Comparison of ENCODE assay signal across 11 cellular contexts in genomic region chr2:74576830-74577229, GRCh38. TPM values are rescaled to one million over a fixed set of nuclear protein-coding genes. Genes with fewer than 3 reads are reported as not detected.
DNase-seq lines count a peak whose midpoint lies in the region; ATAC-seq, FAIRE-seq and TF ChIP-seq lines count a peak whose summit lies in the region.
"Had no signal": no experiment of that assay in that cellular context is flagged by ENCODE, and none has a peak within 500 bp of the region (broad histone marks: within the 10 kb centered on the region; RNA-seq: fewer than 3 reads in every experiment).

No MANE protein-coding gene starts in this region.

- H3K4me1 ChIP-seq in mucosa of descending colon (ENCODE audit: low read depth): no peaks in the 10 kb centered on the region
- no peaks in the 10 kb centered on the region for H3K4me1 ChIP-seq in testis
- H3K4me1 ChIP-seq in endodermal cell (ENCODE audit: control insufficient read depth, insufficient read depth, low read length): no peaks in the 10 kb centered on the region

- H3K36me3 Mint-ChIP-seq in MCF 10A (ENCODE audit: insufficient read depth, unreplicated experiment) (no peaks in the 10 kb centered on the region), endodermal cell (ENCODE audit: low read depth) (no peaks in the 10 kb centered on the region)

- POLR2A ChIA-PET in MCF 10A (lab: Yijun Ruan, JAX): interaction anchor here (1.0 to 1.5 kb wide), 4 partner anchors 8 to 70 kb away, joined by 3 to 8 read pairs (median 6); partner anchors contain the start of genes AUP1 and HTRA2

- H3K9me3 Mint-ChIP-seq in MCF 10A (ENCODE audit: unreplicated experiment) (no peaks in the 10 kb centered on the region), endodermal cell (no peaks in the 10 kb centered on the region)
- H3K9me3 Mint-ChIP-seq in stimulated activated naive CD8-positive, alpha-beta T cell treated with anti-CD3 and anti-CD28 coated beads, Interleukin-15, amount 100 ng/mL, for 72 hours: peaks cover 5 to 7% of the 10 kb centered on the region in 2 donors

- H3K4me3 Mint-ChIP-seq in MCF 10A (ENCODE audit: unreplicated experiment) (no peak overlapping the region), endodermal cell (no peak overlapping the region)
- no peak overlapping the region for H3K4me3 Mint-ChIP-seq in stimulated activated naive CD8-positive, alpha-beta T cell treated with anti-CD3 and anti-CD28 coated beads, Interleukin-15, amount 100 ng/mL, for 72 hours

- CTCF ChIA-PET in MCF 10A (lab: Yijun Ruan, JAX): interaction anchor here (0.6 to 15.5 kb wide), 8 partner anchors 10 to 429 kb away, joined by 3 to 203 read pairs (median 6); partner anchors contain the start of genes CCDC142, HTRA2 and TTC31

- TF ChIP-seq CTCF in MCF 10A (IDR thresholded peaks at IDR 0.05; ENCODE audit: unreplicated experiment) (no peak), mucosa of descending colon (IDR thresholded peaks at IDR 0.05) (no peak), testis (IDR thresholded peaks at IDR 0.05) (no peak), endodermal cell (conservative IDR thresholded peaks at IDR 0.05) (no peak)

- intact Hi-C loops in MCF 10A (cut with micrococcal nuclease) (no loop called here), mucosa of descending colon (cut with DNase I, micrococcal nuclease) (no loop called here), testis (cut with DNase I; ENCODE audit: low total_unique reads) (no loop called here)

- no peak overlapping the region for H3K4me3 ChIP-seq in mucosa of descending colon
- H3K4me3 ChIP-seq in testis: no peak overlapping the region
- no peak overlapping the region for H3K4me3 ChIP-seq in endodermal cell (ENCODE audit: low read length)

- no peak overlapping the region for H3K27ac Mint-ChIP-seq in MCF 10A (ENCODE audit: low read depth, unreplicated experiment)
- no peak overlapping the region for H3K27ac Mint-ChIP-seq in stimulated activated naive CD8-positive, alpha-beta T cell treated with anti-CD3 and anti-CD28 coated beads, Interleukin-15, amount 100 ng/mL, for 72 hours
- no peak overlapping the region for H3K27ac Mint-ChIP-seq in endodermal cell

- ATAC-seq in mucosa of descending colon: peak; percentile 61
- no peak for ATAC-seq in stimulated activated naive CD8-positive, alpha-beta T cell treated with anti-CD3 and anti-CD28 coated beads, Interleukin-15, amount 100 ng/mL, for 72 hours

- H3K9me3 ChIP-seq in mucosa of descending colon (no peaks in the 10 kb centered on the region), testis (no peaks in the 10 kb centered on the region), endodermal cell (ENCODE audit: control insufficient read depth, low read length) (no peaks in the 10 kb centered on the region)

- H3K36me3 ChIP-seq in mucosa of descending colon (ENCODE audit: low read depth) (no peaks in the 10 kb centered on the region), testis (ENCODE audit: low read depth, missing control alignments) (no peaks in the 10 kb centered on the region), endodermal cell (ENCODE audit: control insufficient read depth, insufficient read depth, low read length) (no peaks in the 10 kb centered on the region)

- no peaks in the 10 kb centered on the region for H3K27me3 Mint-ChIP-seq in MCF 10A (ENCODE audit: insufficient read depth, unreplicated experiment)
- H3K27me3 Mint-ChIP-seq in stimulated activated naive CD8-positive, alpha-beta T cell treated with anti-CD3 and anti-CD28 coated beads, Interleukin-15, amount 100 ng/mL, for 72 hours: peaks cover 9% of the 10 kb centered on the region
- H3K27me3 Mint-ChIP-seq in endodermal cell (ENCODE audit: insufficient read depth): peaks cover 14% of the 10 kb centered on the region

- peaks cover 18% of the 10 kb centered on the region for H3K4me1 Mint-ChIP-seq in MCF 10A (ENCODE audit: insufficient read depth, unreplicated experiment)
- H3K4me1 Mint-ChIP-seq in stimulated activated naive CD8-positive, alpha-beta T cell treated with anti-CD3 and anti-CD28 coated beads, Interleukin-15, amount 100 ng/mL, for 72 hours: peaks cover 31% of the 10 kb centered on the region
- H3K4me1 Mint-ChIP-seq in endodermal cell: no peaks in the 10 kb centered on the region

- no peak for TF ChIP-seq POLR2A in testis (IDR thresholded peaks at IDR 0.05)

- H3K27ac ChIP-seq in testis (no peak overlapping the region), endodermal cell (ENCODE audit: low read depth, low read length) (no peak overlapping the region)

- no TSS peak for BruUV-seq in MCF 10A (replicated peaks; lab: Mats Ljungman, UMichigan)

- WGBS in testis, 2 donors: 47 to 50% methylated on average over 2 of the region's 2 CpGs
- WGBS in endodermal cell (ENCODE audit: insufficient coverage in 1 of 2, insufficient read length in 1 of 2), 2 experiments: 83 to 100% methylated on average over 1 to 2 of the region's 2 CpGs

- FAIRE-seq in urothelium cell line (lab: Jason Lieb, UNC): no peak
- FAIRE-seq: kidney had no signal

- peak; percentile 92 for DNase-seq in AG08395 (ENCODE audit: low spot score)
- peak; percentile 98 for DNase-seq in Kasumi-1 (lab: John Stamatoyannopoulos, UW)
- DNase-seq in MCF 10A (ENCODE audit: unreplicated experiment): peak; percentile 35
- DNase-seq in mucosa of descending colon: peak in 1 of 3 donors; percentile 34
- DNase-seq in urothelium cell line (ENCODE audit: low spot score): no peak
- no peak for DNase-seq in stimulated activated naive CD8-positive, alpha-beta T cell treated with anti-CD3 and anti-CD28 coated beads, Interleukin-15, amount 100 ng/mL, for 72 hours
- no peak for DNase-seq in testis
- no peak for DNase-seq in endodermal cell
- DNase-seq: kidney, NCI-H1092, T-helper 9 cell had no signal

- H3K27me3 ChIP-seq in testis (no peaks in the 10 kb centered on the region), endodermal cell (ENCODE audit: control insufficient read depth, insufficient read depth, low read length, poor library complexity, severe bottlenecking) (peaks cover 45% of the 10 kb centered on the region)

- no peak overlapping the region for H3K9ac ChIP-seq in endodermal cell (ENCODE audit: extremely low read depth, low read length, poor library complexity, severe bottlenecking)

RNA-seq across cellular contexts. Expression of gene DOK1, which starts 22.3 kb away (rescaled TPM):
- total RNA-seq in MCF 10A (2022): 3.4 and 4.6 TPM in 2 replicates
- total RNA-seq in mucosa of descending colon: 10 to 100 TPM; 16.5 to 18.9 (median 18.5) TPM
- 10 to 100 TPM; 11.2 to 19.3 TPM for total RNA-seq in testis
- 9.3 TPM for polyA plus RNA-seq in testis (ENCODE audit: insufficient read depth, low read depth, low replicate concordance)
- total RNA-seq in endodermal cell: 10 to 100 TPM; 12.9 to 15.1 TPM
- 9.7 TPM for polyA plus RNA-seq in endodermal cell (2013, experiment 1 of 2)
- 8.9 TPM for polyA plus RNA-seq in endodermal cell (2013, experiment 2 of 2)

RNA-seq across cellular contexts. Expression of gene LOXL3, which starts 23.1 kb away (rescaled TPM):
- 0.93 and 1.2 TPM in 2 replicates for total RNA-seq in MCF 10A (2022)
- 1 to 10 TPM; 2.2 to 6.9 (median 4.4) TPM for total RNA-seq in mucosa of descending colon
- 10 to 100 TPM; 13.1 to 15.2 TPM for total RNA-seq in testis
- 10.5 TPM for polyA plus RNA-seq in testis (ENCODE audit: insufficient read depth, low read depth, low replicate concordance)
- 1 to 10 TPM; 5.4 to 7.6 TPM for total RNA-seq in endodermal cell
- 34.7 TPM for polyA plus RNA-seq in endodermal cell (2013, experiment 1 of 2)
- 26.7 TPM for polyA plus RNA-seq in endodermal cell (2013, experiment 2 of 2)

RNA-seq across cellular contexts. Expression of gene HTRA2, which starts 47.1 kb away (rescaled TPM):
- total RNA-seq in MCF 10A (2022): 27.6 and 33.0 TPM in 2 replicates
- total RNA-seq in mucosa of descending colon: 10 to 100 TPM; 22.2 to 37.1 (median 23.3) TPM
- 10 to 100 TPM; 36.5 to 46.8 TPM for total RNA-seq in testis
- polyA plus RNA-seq in testis (ENCODE audit: insufficient read depth, low read depth, low replicate concordance): 45.8 TPM
- 10 to 100 TPM; 32.8 to 38.9 TPM for total RNA-seq in endodermal cell
- 27.5 TPM for polyA plus RNA-seq in endodermal cell (2013, experiment 1 of 2)
- 26.4 TPM for polyA plus RNA-seq in endodermal cell (2013, experiment 2 of 2)

RNA-seq across cellular contexts. Expression of gene AUP1, which starts 47.3 kb away (rescaled TPM):
- 138 and 140 TPM in 2 replicates for total RNA-seq in MCF 10A (2022)
- total RNA-seq in mucosa of descending colon: 100 to 1,000 TPM; 108 to 179 (median 129) TPM
- total RNA-seq in testis: 100 to 1,000 TPM; 141 to 169 TPM
- polyA plus RNA-seq in testis (ENCODE audit: insufficient read depth, low read depth, low replicate concordance): 107 TPM
- 10 to 100 TPM; 76.3 to 88.9 TPM for total RNA-seq in endodermal cell
- 120 TPM for polyA plus RNA-seq in endodermal cell (2013, experiment 1 of 2)
- 105 TPM for polyA plus RNA-seq in endodermal cell (2013, experiment 2 of 2)

RNA-seq across cellular contexts. Expression of gene DQX1, which starts 50.8 kb away (rescaled TPM):
- total RNA-seq in MCF 10A (2022): 4.3 and 4.7 TPM in 2 replicates
- total RNA-seq in mucosa of descending colon: 10 to 100 TPM; 17.9 to 58.3 (median 22.2) TPM
- total RNA-seq in testis: under 1 TPM in 1 of 2 donors, not detected in 1; 0.43 TPM
- 0.86 TPM for polyA plus RNA-seq in testis (ENCODE audit: insufficient read depth, low read depth, low replicate concordance)
- 1 to 10 TPM in 1 of 2 donors, under 1 TPM in 1; 0.93 to 1.1 TPM for total RNA-seq in endodermal cell
- polyA plus RNA-seq in endodermal cell (2013, experiment 1 of 2): 0.64 TPM
- 0.41 TPM for polyA plus RNA-seq in endodermal cell (2013, experiment 2 of 2)
- total RNA-seq: kidney had no signal

Comparison
In these comparisons a context has a peak if more than half of its experiments do, and no peak if none do; other contexts are left out.
1. DNase-seq: peak in AG08395 (single experiment), Kasumi-1 (2 of 2) and MCF 10A (single experiment); none in urothelium cell line (single experiment), stimulated activated naive CD8-positive, alpha-beta T cell treated with anti-CD3 and anti-CD28 coated beads, Interleukin-15, amount 100 ng/mL, for 72 hours (0 of 2), testis (single experiment) and endodermal cell (single experiment).